ENCODE assay signal across 25 cellular contexts in genomic region chr20:57124800-57125399, GRCh38.
A peak's percentile ranks its signal among the peaks of the same experiment; 100 is the strongest.
DNase-seq lines count a peak whose midpoint lies in the region; ATAC-seq and TF ChIP-seq lines count a peak whose summit lies in the region.
"Had no signal": no experiment of that assay in that cellular context is flagged by ENCODE, and none has a peak within 500 bp of the region (broad histone marks: within the 10 kb centered on the region; RNA-seq: fewer than 3 reads in every experiment).

No MANE protein-coding gene starts in this region.

- DNase-seq in DMS 273 (lab: John Stamatoyannopoulos, UW; ENCODE audit: unreplicated experiment): peak; percentile 8
- DNase-seq in DMS 273 treated with DMSO at 0.1 percent for 48 hours (lab: John Stamatoyannopoulos, UW): no peak
- peak; percentile 34 for DNase-seq in MM.1S
- DNase-seq in activated B cell treated with CpG ODN at 0.5 μM for 24 hours: no peak
- DNase-seq in posterior vena cava (ENCODE audit: low spot score): peak; percentile 35
- DNase-seq in putamen (ENCODE audit: low spot score): no peak
- no peak for DNase-seq in NCI-H2081 (lab: John Stamatoyannopoulos, UW)
- DNase-seq: activated gamma-delta T cell treated with Interleukin-2 at 50 U/mL for 16 hours; activated T-cell treated with anti-CD3 and anti-CD28 coated beads, Interleukin-2, amount 50 U/mL, for 1 hour; CD8-positive, alpha-beta T cell; DND-41; IMR-90; NCI-H146; NCI-H510A; retina; spleen; stimulated activated CD4-positive, alpha-beta T cell treated with anti-CD3 and anti-CD28 coated beads, Interleukin-4, amount 100 ng/mL, for 4 hours; thyroid gland had no signal

- H3K36me3 ChIP-seq in MM.1S (replicated peaks; ENCODE audit: insufficient read depth, low read length): no peaks in the 10 kb centered on the region
- H3K36me3 ChIP-seq: neutrophil, spleen, thyroid gland had no signal

- H3K79me2 ChIP-seq in MM.1S (ENCODE audit: low read length): no peaks in the 10 kb centered on the region

- no peaks in the 10 kb centered on the region for H3F3A ChIP-seq in MM.1S (ENCODE audit: insufficient read depth, low read length)

- H3K9me3 ChIP-seq in MM.1S (replicated peaks; ENCODE audit: insufficient read depth, low read length): no peaks in the 10 kb centered on the region
- H3K9me3 ChIP-seq: neutrophil, thyroid gland had no signal

- no peaks in the 10 kb centered on the region for H3K27me3 ChIP-seq in MM.1S (replicated peaks; ENCODE audit: insufficient read depth, low read length)
- H3K27me3 ChIP-seq: thyroid gland had no signal

- H3K9me3 Mint-ChIP-seq in activated B cell treated with CpG ODN at 0.5 μM for 24 hours: no peaks in the 10 kb centered on the region
- H3K9me3 Mint-ChIP-seq: stimulated activated naive CD8-positive, alpha-beta T cell treated with anti-CD3 and anti-CD28 coated beads, Interleukin-15, Interleukin-2, amounts not matched to agents 100 ng/mL and 50 ng/mL, for 24 hours had no signal

- no peak for TF ChIP-seq CTCF in MM.1S (IDR thresholded peaks at IDR 0.05; ENCODE audit: low read length)
- no peak for TF ChIP-seq CTCF in activated B cell treated with CpG ODN at 0.5 μM for 24 hours (IDR thresholded peaks at IDR 0.05)

- CTCF ChIA-PET in activated B cell treated with CpG ODN at 0.5 μM for 24 hours (lab: Charles Lee): no interaction called here

- H3K4me1 Mint-ChIP-seq in activated B cell treated with CpG ODN at 0.5 μM for 24 hours: no peaks in the 10 kb centered on the region

- POLR2A ChIA-PET in activated B cell treated with CpG ODN at 0.5 μM for 24 hours (lab: Charles Lee): no interaction called here

- no peak overlapping the region for H3K4me2 ChIP-seq in MM.1S (ENCODE audit: low read depth, low read length)
- H3K4me2 ChIP-seq: GM23338 had no signal

- H3K4me3 Mint-ChIP-seq in activated B cell treated with CpG ODN at 0.5 μM for 24 hours: no peak overlapping the region
- H3K4me3 Mint-ChIP-seq: CD8-positive, alpha-beta T cell; GM23338; stimulated activated naive CD8-positive, alpha-beta T cell treated with anti-CD3 and anti-CD28 coated beads, Interleukin-15, Interleukin-2, amounts not matched to agents 100 ng/mL and 50 ng/mL, for 24 hours had no signal

- ATAC-seq in activated B cell treated with CpG ODN at 0.5 μM for 24 hours (ENCODE audit: low read depth) (no peak), HG03442 (IDR thresholded peaks at IDR 0.05; ENCODE audit: unreplicated experiment) (no peak)
- ATAC-seq: activated CD4-positive, CD25-positive, alpha-beta regulatory T cell treated with anti-CD3 and anti-CD28 coated beads, Interleukin-2, amount 50 U/mL, for 24 hours; CD8-positive, alpha-beta T cell; GM23338; Right ventricle myocardium inferior had no signal

- no peaks in the 10 kb centered on the region for H3K9me2 ChIP-seq in MM.1S (replicated peaks; ENCODE audit: insufficient read depth, low read length)

- H3K4me3 ChIP-seq in MM.1S (ENCODE audit: low read length): no peak overlapping the region
- H3K4me3 ChIP-seq: GM23338, spleen, thyroid gland had no signal

- H3K27ac ChIP-seq in MM.1S (ENCODE audit: low read length): no peak overlapping the region
- H3K27ac ChIP-seq: 22Rv1, neutrophil, spleen, thyroid gland had no signal

- H3K4me1 ChIP-seq in MM.1S (ENCODE audit: low read length): no peaks in the 10 kb centered on the region; the same call in 1 of the 2 replicates
- H3K4me1 ChIP-seq: spleen had no signal

- H3K27me3 Mint-ChIP-seq in activated B cell treated with CpG ODN at 0.5 μM for 24 hours: peaks cover 10% of the 10 kb centered on the region

- intact Hi-C loops in activated B cell treated with CpG ODN at 0.5 μM for 24 hours (cut with micrococcal nuclease) (no loop called here), posterior vena cava (cut with DNase I) (no loop called here)

- no peaks in the 10 kb centered on the region for H3K36me3 Mint-ChIP-seq in activated B cell treated with CpG ODN at 0.5 μM for 24 hours (ENCODE audit: low read depth)
- H3K36me3 Mint-ChIP-seq: CD8-positive, alpha-beta T cell had no signal

- H3K9ac ChIP-seq in MM.1S (ENCODE audit: low read length): no peak overlapping the region

- H2AFZ ChIP-seq in MM.1S (ENCODE audit: low read length): no peak overlapping the region
- H2AFZ ChIP-seq: GM23338 had no signal

- peak overlapping the region; percentile 54 for H3K27ac Mint-ChIP-seq in activated B cell treated with CpG ODN at 0.5 μM for 24 hours
- H3K27ac Mint-ChIP-seq: CD8-positive, alpha-beta T cell; GM23338; stimulated activated naive CD8-positive, alpha-beta T cell treated with anti-CD3 and anti-CD28 coated beads, Interleukin-15, Interleukin-2, amounts not matched to agents 100 ng/mL and 50 ng/mL, for 24 hours had no signal

- H4K20me1 ChIP-seq in MM.1S (ENCODE audit: insufficient read depth, low read length): no peaks in the 10 kb centered on the region

Comparison
In these comparisons a context has a peak if more than half of its experiments do, and no peak if none do; other contexts are left out.
1. DNase-seq: peak in DMS 273 (single experiment), MM.1S (single experiment) and posterior vena cava (single experiment); none in DMS 273 treated with DMSO at 0.1 percent for 48 hours (single experiment), activated B cell treated with CpG ODN at 0.5 μM for 24 hours (single experiment), putamen (single experiment) and NCI-H2081 (0 of 2).